19 cellular contexts compared by ENCODE assay signal in genomic region chr2:207695293-207695692, GRCh38.
"Had no signal": no experiment of that assay in that cellular context is flagged by ENCODE, and none has a peak within 500 bp of the region (broad histone marks: within the 10 kb centered on the region; RNA-seq: fewer than 3 reads in every experiment).

No MANE protein-coding gene starts in this region.

- H3K4me1 ChIP-seq: colonic mucosa, lower lobe of right lung, right atrium auricular region, testis, tibial nerve had no signal

- H3K79me2 ChIP-seq: hepatocyte had no signal

- ATAC-seq: left cardiac atrium; lower lobe of right lung; stimulated activated memory B cell treated with anti-CD40 and anti-IgM and Interleukin-4, amounts not matched to agents 10 μg/mL and 1 μg/mL and 100 μg/mL, for 72 hours; stimulated activated naive CD8-positive, alpha-beta T cell treated with anti-CD3 and anti-CD28 coated beads, Interleukin-15, amount 100 ng/mL, for 72 hours; upper lobe of right lung had no signal

- H3K27me3 ChIP-seq: colonic mucosa, esophagus squamous epithelium, hepatocyte, right atrium auricular region, testis, tibial nerve, upper lobe of right lung had no signal

- H2AFZ ChIP-seq: hepatocyte had no signal

- FAIRE-seq: kidney had no signal

- H3K9me3 ChIP-seq: colonic mucosa, esophagus squamous epithelium, left ventricle myocardium inferior, lower lobe of right lung, right atrium auricular region, testis, tibial nerve, upper lobe of right lung had no signal

- DNase-seq: colonic mucosa; dermis blood vessel endothelial cell; esophagus squamous epithelium; kidney; left cardiac atrium; left ventricle myocardium inferior; lower lobe of right lung; midbrain; naive B cell; nephron progenitor cell; posterior cingulate gyrus; stimulated activated CD4-positive, alpha-beta T cell treated with anti-CD3 and anti-CD28 coated beads, Interleukin-4, amount 100 ng/mL, for 24 hours; stimulated activated naive CD8-positive, alpha-beta T cell treated with anti-CD3 and anti-CD28 coated beads, Interleukin-15, amount 100 ng/mL, for 72 hours; testis; upper lobe of right lung had no signal

- H3K27ac ChIP-seq: colonic mucosa, esophagus squamous epithelium, hepatocyte, left ventricle myocardium inferior, lower lobe of right lung, right atrium auricular region, testis, tibial nerve, upper lobe of right lung had no signal

- H3K4me3 ChIP-seq: colonic mucosa, esophagus squamous epithelium, hepatocyte, left ventricle myocardium inferior, lower lobe of right lung, right atrium auricular region, testis, tibial nerve, upper lobe of right lung had no signal

- H3K36me3 ChIP-seq: colonic mucosa, esophagus squamous epithelium, left ventricle myocardium inferior, lower lobe of right lung, right atrium auricular region, tibial nerve, upper lobe of right lung had no signal

- H3K4me2 ChIP-seq: hepatocyte had no signal
